Comparison of ENCODE assay signal across 9 cellular contexts in the genomic region with DNA sequence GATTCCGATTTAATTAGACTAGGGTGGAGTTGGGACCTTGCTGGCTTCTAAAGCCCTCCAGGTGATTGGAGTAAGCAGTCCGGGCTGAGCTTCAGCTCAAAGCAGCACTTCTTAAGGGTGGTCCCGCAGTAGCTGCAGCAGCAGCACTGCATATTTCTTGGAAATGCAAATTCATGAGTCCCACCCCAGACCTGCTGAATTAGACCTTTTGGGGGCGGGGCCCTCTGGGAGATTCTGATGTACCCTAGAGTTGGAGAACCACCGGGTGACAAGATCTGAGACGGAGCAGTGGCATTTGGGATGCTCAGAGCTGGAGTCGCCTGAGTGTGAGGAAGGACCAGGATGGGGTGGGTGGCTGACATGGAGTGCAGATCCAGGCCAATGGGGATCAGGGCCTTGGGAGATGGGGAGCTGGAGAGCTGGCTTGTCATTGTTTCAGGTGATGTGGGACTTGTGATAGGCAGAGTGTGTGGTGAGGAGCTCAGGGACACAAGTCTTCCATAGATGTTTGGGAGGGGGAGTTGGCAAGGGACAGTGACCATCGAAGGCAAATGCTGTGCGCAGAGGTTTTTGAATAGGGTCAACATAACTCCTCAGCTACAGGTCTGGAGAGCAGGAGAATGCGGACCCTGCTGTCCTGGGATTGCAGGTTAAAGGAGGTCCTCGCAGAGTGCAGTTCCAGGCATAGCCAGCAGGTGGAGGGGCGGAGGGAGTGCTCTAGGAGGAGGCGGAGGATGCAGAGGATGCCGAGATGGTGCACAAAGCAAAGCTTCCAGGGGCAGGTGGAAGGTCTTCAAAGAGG.
DNase-seq lines count a peak whose midpoint lies in the region; ATAC-seq and TF ChIP-seq lines count a peak whose summit lies in the region.
"Had no signal": no experiment of that assay in that cellular context is flagged by ENCODE, and none has a peak within 500 bp of the region (broad histone marks: within the 10 kb centered on the region; RNA-seq: fewer than 3 reads in every experiment).

No MANE protein-coding gene starts in this region.

- H3K4me1 Mint-ChIP-seq in CD14-positive monocyte, result no peaks in the 10 kb centered on the region
- peaks cover 3% of the 10 kb centered on the region for H3K4me1 Mint-ChIP-seq in activated naive CD8-positive, alpha-beta T cell treated with anti-CD3 and anti-CD28 coated beads, Interleukin-2, amount 10 ng/mL, durations not matched to agents 7 days and 5 days

- TF ChIP-seq CTCF in CD14-positive monocyte (IDR thresholded peaks at IDR 0.05) (peak; percentile 82), spleen (IDR thresholded peaks at IDR 0.05 in 8 of 11, conservative IDR thresholded peaks at IDR 0.05 in 3 of 11) (peak; percentile 52 to 88 (median 84))

- WGBS in right cardiac atrium, result 53% methylated on average over 14 of the region's 14 CpGs
- 48 to 55% (median 49%) methylated on average over 13 to 14 of the region's 14 CpGs for WGBS in spleen, 5 donors

- H3K9me3 Mint-ChIP-seq in CD14-positive monocyte, result peaks cover 0 to 3% (median 0%) of the 10 kb centered on the region in 7 donors
- no peaks in the 10 kb centered on the region for H3K9me3 Mint-ChIP-seq in activated naive CD8-positive, alpha-beta T cell treated with anti-CD3 and anti-CD28 coated beads, Interleukin-2, amount 10 ng/mL, durations not matched to agents 7 days and 5 days
- H3K9me3 Mint-ChIP-seq: stimulated activated naive CD8-positive, alpha-beta T cell treated with anti-CD3 and anti-CD28 coated beads, Interleukin-15, Interleukin-2, amounts not matched to agents 100 ng/mL and 50 ng/mL, for 24 hours had no signal

- H3K9me3 ChIP-seq in right cardiac atrium (ENCODE audit: control insufficient read depth, low read length), result no peaks in the 10 kb centered on the region
- H3K9me3 ChIP-seq in spleen, result no peaks in the 10 kb centered on the region

- no peak overlapping the region for H3K4me3 Mint-ChIP-seq in CD14-positive monocyte
- no peak overlapping the region for H3K4me3 Mint-ChIP-seq in activated naive CD8-positive, alpha-beta T cell treated with anti-CD3 and anti-CD28 coated beads, Interleukin-2, amount 10 ng/mL, durations not matched to agents 7 days and 5 days
- H3K4me3 Mint-ChIP-seq: stimulated activated naive CD8-positive, alpha-beta T cell treated with anti-CD3 and anti-CD28 coated beads, Interleukin-15, Interleukin-2, amounts not matched to agents 100 ng/mL and 50 ng/mL, for 24 hours had no signal

- no peak for DNase-seq in CD14-positive monocyte (ENCODE audit: low spot score)
- peak; percentile 60 for DNase-seq in HK-2 (ENCODE audit: unreplicated experiment)
- DNase-seq in SHP77 treated with DMSO at 0.1 percent for 48 hours (lab: John Stamatoyannopoulos, UW), result peak; percentile 37
- peak; percentile 78 for DNase-seq in activated naive CD8-positive, alpha-beta T cell treated with anti-CD3 and anti-CD28 coated beads, Interleukin-2, amount 10 ng/mL, durations not matched to agents 7 days and 5 days
- peak; percentile 56 to 80 (median 80) for DNase-seq in right cardiac atrium
- peak; percentile 88 for DNase-seq in spleen

- peak overlapping the region in 1 of 7 donors; percentile 7 for H3K27ac Mint-ChIP-seq in CD14-positive monocyte
- H3K27ac Mint-ChIP-seq in activated naive CD8-positive, alpha-beta T cell treated with anti-CD3 and anti-CD28 coated beads, Interleukin-2, amount 10 ng/mL, durations not matched to agents 7 days and 5 days, result no peak overlapping the region
- H3K27ac Mint-ChIP-seq: stimulated activated naive CD8-positive, alpha-beta T cell treated with anti-CD3 and anti-CD28 coated beads, Interleukin-15, Interleukin-2, amounts not matched to agents 100 ng/mL and 50 ng/mL, for 24 hours had no signal

- POLR2A ChIA-PET in activated naive CD8-positive, alpha-beta T cell treated with anti-CD3 and anti-CD28 coated beads, Interleukin-2, amount 10 ng/mL, durations not matched to agents 7 days and 5 days (lab: Charles Lee), result interaction anchor here (1.0 kb wide), 1 partner anchor 48 kb away, joined by 3 read pairs; no protein-coding TSS in a partner anchor

- intact Hi-C loops in CD14-positive monocyte (cut with micrococcal nuclease), result no loop called here
- intact Hi-C loops in right cardiac atrium (cut with DNase I), result loop anchor here in 3 of 4 donors (5.0 to 10.0 kb wide), 2 partner anchors 1204 to 1206 kb away; no protein-coding TSS in a partner anchor
- intact Hi-C loops in spleen (cut with DNase I; ENCODE audit: low total_unique reads), result no loop called here

- H3K27me3 Mint-ChIP-seq in CD14-positive monocyte (ENCODE audit: low read depth in 3 of 3), result peaks cover 2 to 12% (median 5%) of the 10 kb centered on the region in 3 donors
- H3K27me3 Mint-ChIP-seq in activated naive CD8-positive, alpha-beta T cell treated with anti-CD3 and anti-CD28 coated beads, Interleukin-2, amount 10 ng/mL, durations not matched to agents 7 days and 5 days, result peaks cover 5% of the 10 kb centered on the region
- H3K27me3 Mint-ChIP-seq: stimulated activated naive CD8-positive, alpha-beta T cell treated with anti-CD3 and anti-CD28 coated beads, Interleukin-15, Interleukin-2, amounts not matched to agents 100 ng/mL and 50 ng/mL, for 24 hours had no signal

- no peak overlapping the region for H3K4me3 ChIP-seq in right cardiac atrium (ENCODE audit: low read length)
- H3K4me3 ChIP-seq in spleen, result no peak overlapping the region

- no peak for TF ChIP-seq POLR2A in spleen (IDR thresholded peaks at IDR 0.05)

- ATAC-seq in GM19035 (IDR thresholded peaks at IDR 0.05; ENCODE audit: unreplicated experiment) (peak; percentile 82), right cardiac atrium (peak; percentile 50 to 69), HG03045 (IDR thresholded peaks at IDR 0.05; ENCODE audit: unreplicated experiment) (no peak)
- ATAC-seq in activated naive CD8-positive, alpha-beta T cell treated with anti-CD3 and anti-CD28 coated beads, Interleukin-2, amount 10 ng/mL, durations not matched to agents 7 days and 5 days (ENCODE audit: low read depth), result peak; percentile 88

- H3K27me3 ChIP-seq in right cardiac atrium (ENCODE audit: control insufficient read depth, insufficient read depth), result no peaks in the 10 kb centered on the region
- H3K27me3 ChIP-seq in spleen (replicated peaks in 1 of 7), result peaks cover 0 to 15% (median 0%) of the 10 kb centered on the region in 7 donors

- H3K4me1 ChIP-seq in right cardiac atrium (ENCODE audit: control insufficient read depth, insufficient read depth, low read length), result no peaks in the 10 kb centered on the region
- no peaks in the 10 kb centered on the region for H3K4me1 ChIP-seq in spleen

- H3K36me3 Mint-ChIP-seq in CD14-positive monocyte, result no peaks in the 10 kb centered on the region
- no peaks in the 10 kb centered on the region for H3K36me3 Mint-ChIP-seq in activated naive CD8-positive, alpha-beta T cell treated with anti-CD3 and anti-CD28 coated beads, Interleukin-2, amount 10 ng/mL, durations not matched to agents 7 days and 5 days

- H3K27ac ChIP-seq in right cardiac atrium (ENCODE audit: low read length), result no peak overlapping the region
- H3K27ac ChIP-seq in spleen, result no peak overlapping the region

- H3K36me3 ChIP-seq in spleen, result no peaks in the 10 kb centered on the region

Comparison
In these comparisons a context has a peak if more than half of its experiments do, and no peak if none do; other contexts are left out.
1. intact Hi-C loops: an anchor here in right cardiac atrium (5.0 to 10.0 kb wide); none called in CD14-positive monocyte and spleen.